In the genomic region with DNA sequence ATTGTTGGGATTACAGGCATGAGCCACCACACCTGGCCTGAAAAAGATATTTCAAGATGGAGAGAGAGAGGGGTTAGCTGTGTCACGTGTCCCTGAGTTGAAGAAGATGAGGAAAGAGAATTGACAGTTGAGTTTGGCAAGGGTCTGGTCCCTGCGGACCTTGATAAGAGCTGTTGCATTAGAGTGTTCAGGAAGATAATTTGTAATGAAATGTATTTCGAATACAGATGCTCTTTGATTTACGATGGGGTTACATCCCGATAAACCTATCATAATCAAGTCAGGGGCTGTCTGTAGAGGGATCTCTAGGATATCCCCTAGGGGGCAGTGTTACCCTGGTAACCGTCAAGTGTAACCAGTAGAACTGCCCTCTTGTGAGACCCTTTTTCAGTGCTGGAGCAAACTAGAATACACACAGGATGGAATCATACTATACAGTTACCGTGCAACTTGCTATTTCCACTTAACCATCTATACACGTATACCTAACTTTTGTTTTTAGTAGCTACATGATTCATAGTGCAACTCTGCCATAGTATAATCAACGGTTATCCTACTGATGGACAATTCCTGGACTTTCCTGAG, we compare ENCODE assay signal across 8 cellular contexts. TPM values are rescaled to one million over a fixed set of nuclear protein-coding genes. Genes with fewer than 3 reads are reported as not detected.
DNase-seq lines count a peak whose midpoint lies in the region; ATAC-seq and TF ChIP-seq lines count a peak whose summit lies in the region.

No MANE protein-coding gene starts in this region.

- CTCF ChIA-PET in Caco-2 (lab: Charles Lee), result interaction anchor here (1.8 kb wide), 1 partner anchor 177 kb away, joined by 4 read pairs; a partner anchor contains a TSS

- H3K9me3 Mint-ChIP-seq in Caco-2 (ENCODE audit: unreplicated experiment), result no peaks in the 10 kb centered on the region

- DNase-seq in Caco-2, result peak; percentile 65 to 76
- DNase-seq in NCI-H1436 (lab: John Stamatoyannopoulos, UW), result peak; percentile 85
- DNase-seq in T-helper 17 cell, result peak in 1 of 3 donors; percentile 25
- peak; percentile 68 for DNase-seq in central memory CD4-positive, alpha-beta T cell
- DNase-seq in left kidney (ENCODE audit: low read depth, low spot score), result peak; percentile 91
- peak; percentile 74 for DNase-seq in stimulated activated CD8-positive, alpha-beta memory T cell treated with anti-CD3 and anti-CD28 coated beads, Interleukin-4, amount 100 ng/mL, for 48 hours

- ATAC-seq in GM19395 (IDR thresholded peaks at IDR 0.05; ENCODE audit: unreplicated experiment), result peak; percentile 51
- ATAC-seq in T-helper 17 cell, result peak; percentile 45
- no peak for ATAC-seq in HG02588 (IDR thresholded peaks at IDR 0.05; ENCODE audit: unreplicated experiment)

- H3K36me3 Mint-ChIP-seq in Caco-2 (ENCODE audit: insufficient read depth, unreplicated experiment) (peaks cover 17% of the 10 kb centered on the region), T-helper 17 cell (ENCODE audit: low read depth) (peaks cover 6% of the 10 kb centered on the region)

- H3K4me3 Mint-ChIP-seq in Caco-2 (ENCODE audit: unreplicated experiment) (peak overlapping the region; percentile 66), T-helper 17 cell (peak overlapping the region; percentile 85)

- H3K27me3 Mint-ChIP-seq in Caco-2 (ENCODE audit: insufficient read depth, unreplicated experiment) (no peaks in the 10 kb centered on the region), T-helper 17 cell (no peaks in the 10 kb centered on the region)

- TF ChIP-seq CTCF in Caco-2 (IDR thresholded peaks at IDR 0.05; ENCODE audit: insufficient read depth in 1 of 2, low read depth in 1 of 2, low read length in 1 of 2, severe bottlenecking in 1 of 2, unreplicated experiment in 1 of 2), result peak; percentile 47 to 57

- H3K36me3 ChIP-seq in Caco-2 (ENCODE audit: control insufficient read depth, insufficient read depth, low read length), result no peaks in the 10 kb centered on the region; the same call in 1 of the 2 replicates

- H3K9me3 ChIP-seq in Caco-2, result no peaks in the 10 kb centered on the region
- H3K9me3 ChIP-seq in T-helper 17 cell (ENCODE audit: control insufficient read depth, low read length, poor library complexity, severe bottlenecking), result no peaks in the 10 kb centered on the region

- 0 out of 2 replicates have a peak, but pooled peaks cover 5% of the 10 kb centered on the region for H3K4me1 ChIP-seq in Caco-2

- H3K4me3 ChIP-seq in Caco-2 (ENCODE audit: low read depth, low read length), result no peak overlapping the region

- no peaks in the 10 kb centered on the region for H3K27me3 ChIP-seq in Caco-2 (replicated peaks; ENCODE audit: control insufficient read depth, insufficient read depth, low read length)

- H3K4me1 Mint-ChIP-seq in Caco-2 (ENCODE audit: low read depth, unreplicated experiment) (peaks cover 13% of the 10 kb centered on the region), T-helper 17 cell (peaks cover 36% of the 10 kb centered on the region)

- no TSS peak for BruUV-seq in Caco-2 (replicated peaks; lab: Mats Ljungman, UMichigan)

- POLR2A ChIA-PET in Caco-2 (lab: Charles Lee), result no interaction called here

- no peak overlapping the region for H3K27ac Mint-ChIP-seq in Caco-2 (ENCODE audit: unreplicated experiment)
- peak overlapping the region; percentile 75 for H3K27ac Mint-ChIP-seq in T-helper 17 cell

- intact Hi-C loops in Caco-2 (cut with micrococcal nuclease; ENCODE audit: unreplicated experiment), result loop anchor here (1.0 kb wide), 1 partner anchor 27 kb away; no protein-coding TSS in a partner anchor

RNA-seq across cellular contexts. Expression of a gene that starts 1.5 kb away (rescaled TPM):
- total RNA-seq in Caco-2 (2022) (48.5 and 49.4 TPM in 2 replicates), T-helper 17 cell (10 to 100 TPM; 33.9 to 40.6 TPM)

RNA-seq across cellular contexts. Expression of a gene that starts 16.9 kb away (rescaled TPM):
- 0.48 TPM in 1 of 2 replicates, not detected in the other for total RNA-seq in Caco-2 (2022)
- 10 to 100 TPM; 14.6 to 18.2 TPM for total RNA-seq in T-helper 17 cell

RNA-seq across cellular contexts. Expression of a gene that starts 21.8 kb away (rescaled TPM):
- total RNA-seq in Caco-2 (2022) (0.54 and 0.84 TPM in 2 replicates), T-helper 17 cell (1 to 10 TPM in 1 of 2 donors, not detected in 1; 2.6 TPM)

RNA-seq across cellular contexts. Expression of a gene that starts 31.6 kb away (rescaled TPM):
- total RNA-seq in Caco-2 (2022) (39.8 and 44.8 TPM in 2 replicates), T-helper 17 cell (10 to 100 TPM; 22.6 to 23.9 TPM)

RNA-seq across cellular contexts. Expression of a gene that starts 36.8 kb away (rescaled TPM):
- 8.1 and 9.0 TPM in 2 replicates for total RNA-seq in Caco-2 (2022)
- 1 to 10 TPM; 4.9 to 6.0 TPM for total RNA-seq in T-helper 17 cell

Comparison
In these comparisons a context has a peak if more than half of its experiments do, and no peak if none do; other contexts are left out.
1. RNA of a gene that starts 16.9 kb away (total RNA-seq): 14.6 to 18.2 TPM in T-helper 17 cell; 0.48 TPM in Caco-2; every median in the first group is over 10 times any median in the second.